In genomic region chr2:181240844-181241243, GRCh38 we compare ENCODE assay signal across 22 cellular contexts.
A peak's percentile ranks its signal among the peaks of the same experiment; 100 is the strongest.
DNase-seq lines count a peak whose midpoint lies in the region; ATAC-seq and TF ChIP-seq lines count a peak whose summit lies in the region.
"Had no signal": no experiment of that assay in that cellular context is flagged by ENCODE, and none has a peak within 500 bp of the region (broad histone marks: within the 10 kb centered on the region; RNA-seq: fewer than 3 reads in every experiment).

No MANE protein-coding gene starts in this region.

- H3K9me3 Mint-ChIP-seq in CD4-positive, alpha-beta memory T cell = peaks cover 0 to 5% (median under 1%) of the 10 kb centered on the region in 8 donors
- H3K9me3 Mint-ChIP-seq in stimulated activated effector memory CD8-positive, alpha-beta T cell treated with anti-CD3 and anti-CD28 coated beads, Interleukin-12 subunit alpha, Interleukin-12 subunit beta, amount 100 ng/mL, for 72 hours = no peaks in the 10 kb centered on the region
- H3K9me3 Mint-ChIP-seq: GM23338 had no signal

- peak; percentile 22 for DNase-seq in DMS 273 (lab: John Stamatoyannopoulos, UW; ENCODE audit: unreplicated experiment)
- no peak for DNase-seq in DMS 273 treated with DMSO at 0.1 percent for 48 hours (lab: John Stamatoyannopoulos, UW)
- no peak for DNase-seq in CD4-positive, alpha-beta memory T cell
- DNase-seq in NCI-H2171 (lab: John Stamatoyannopoulos, UW) = peak; percentile 28
- no peak for DNase-seq in T-helper 17 cell
- no peak for DNase-seq in stimulated activated effector memory CD8-positive, alpha-beta T cell treated with anti-CD3 and anti-CD28 coated beads, Interleukin-12 subunit alpha, Interleukin-12 subunit beta, amount 100 ng/mL, for 72 hours (ENCODE audit: low spot score in 2 of 2)
- DNase-seq in heart right ventricle = no peak
- DNase-seq: BE2C; GDM1; NCI-H1436 treated with DMSO at 0.1 percent for 48 hours; NCI-H2081; NCI-H226; NCI-H524 treated with DMSO at 0.1 percent for 48 hours; NK-92 treated with Interleukin-12 subunit alpha and Interleukin-12 subunit beta, amount 100 ng/mL, for 24 hours; OCI-M1 had no signal

- intact Hi-C loops in CD4-positive, alpha-beta memory T cell (cut with micrococcal nuclease) = no loop called here
- intact Hi-C loops in heart right ventricle (cut with DNase I) = no loop called here

- no peaks in the 10 kb centered on the region for H3K27me3 ChIP-seq in CD4-positive, alpha-beta memory T cell (ENCODE audit: insufficient read depth, low read length)
- no peaks in the 10 kb centered on the region for H3K27me3 ChIP-seq in heart right ventricle
- H3K27me3 ChIP-seq: BE2C had no signal

- H3K27ac Mint-ChIP-seq in CD4-positive, alpha-beta memory T cell = peak overlapping the region in 6 of 7 donors; percentile 24 to 88 (median 68)
- H3K27ac Mint-ChIP-seq in T-helper 17 cell = peak overlapping the region; percentile 8
- H3K27ac Mint-ChIP-seq in stimulated activated effector memory CD8-positive, alpha-beta T cell treated with anti-CD3 and anti-CD28 coated beads, Interleukin-12 subunit alpha, Interleukin-12 subunit beta, amount 100 ng/mL, for 72 hours = no peak overlapping the region
- H3K27ac Mint-ChIP-seq: GM23338 had no signal

- POLR2A ChIA-PET in CD4-positive, alpha-beta memory T cell (lab: Charles Lee; ENCODE audit: partially characterized antibody) = interaction anchor here (0.8 to 2.2 kb wide), 6 partner anchors 13 to 216 kb away, joined by 3 to 5 read pairs (median 4); no protein-coding TSS in a partner anchor

- no peak overlapping the region for H3K4me3 ChIP-seq in CD4-positive, alpha-beta memory T cell (ENCODE audit: low read length in 2 of 2)
- H3K4me3 ChIP-seq in heart right ventricle = no peak overlapping the region
- H3K4me3 ChIP-seq: GM12878, GM23338, K562 had no signal

- no peaks in the 10 kb centered on the region for H3K9me3 ChIP-seq in CD4-positive, alpha-beta memory T cell (ENCODE audit: control insufficient read depth in 1 of 2, low read length in 2 of 2)
- H3K9me3 ChIP-seq in T-helper 17 cell (ENCODE audit: control insufficient read depth, low read length, poor library complexity, severe bottlenecking) (no peaks in the 10 kb centered on the region), heart right ventricle (no peaks in the 10 kb centered on the region)
- H3K9me3 ChIP-seq: BE2C had no signal

- ATAC-seq in T-helper 17 cell = no peak
- no peak for ATAC-seq in stimulated activated effector memory CD8-positive, alpha-beta T cell treated with anti-CD3 and anti-CD28 coated beads, Interleukin-12 subunit alpha, Interleukin-12 subunit beta, amount 100 ng/mL, for 72 hours
- ATAC-seq in heart right ventricle = no peak
- no peak for ATAC-seq in GM18498 (IDR thresholded peaks at IDR 0.05; ENCODE audit: unreplicated experiment)
- ATAC-seq: GM12878, GM23338, HCT116, K562 had no signal

- peaks cover 5 to 16% of the 10 kb centered on the region in 2 donors for H3K36me3 Mint-ChIP-seq in CD4-positive, alpha-beta memory T cell
- H3K36me3 Mint-ChIP-seq in T-helper 17 cell (ENCODE audit: low read depth) = peaks cover 4% of the 10 kb centered on the region
- peaks cover 7% of the 10 kb centered on the region for H3K36me3 Mint-ChIP-seq in stimulated activated effector memory CD8-positive, alpha-beta T cell treated with anti-CD3 and anti-CD28 coated beads, Interleukin-12 subunit alpha, Interleukin-12 subunit beta, amount 100 ng/mL, for 72 hours

- H3K4me1 ChIP-seq in CD4-positive, alpha-beta memory T cell (ENCODE audit: insufficient read depth, low read length) = peaks cover 43% of the 10 kb centered on the region
- H3K4me1 ChIP-seq in heart right ventricle = peaks cover 0 to 6% (median 0%) of the 10 kb centered on the region in 9 donors
- H3K4me1 ChIP-seq: BE2C had no signal

- peak overlapping the region in 4 of 8 donors; percentile 8 to 62 (median 32) for H3K4me3 Mint-ChIP-seq in CD4-positive, alpha-beta memory T cell
- no peak overlapping the region for H3K4me3 Mint-ChIP-seq in T-helper 17 cell
- no peak overlapping the region for H3K4me3 Mint-ChIP-seq in stimulated activated effector memory CD8-positive, alpha-beta T cell treated with anti-CD3 and anti-CD28 coated beads, Interleukin-12 subunit alpha, Interleukin-12 subunit beta, amount 100 ng/mL, for 72 hours
- H3K4me3 Mint-ChIP-seq: GM23338 had no signal

- CTCF ChIA-PET in CD4-positive, alpha-beta memory T cell (lab: Charles Lee; ENCODE audit: partially characterized antibody) = interaction anchor here (0.9 to 2.1 kb wide), 8 partner anchors 9 to 225 kb away, joined by 3 to 6 read pairs (median 4); partner anchors contain the start of gene ITGA4

- H3K4me1 Mint-ChIP-seq in CD4-positive, alpha-beta memory T cell = peaks cover 38 to 53% (median 43%) of the 10 kb centered on the region in 4 donors
- peaks cover 12% of the 10 kb centered on the region for H3K4me1 Mint-ChIP-seq in T-helper 17 cell
- H3K4me1 Mint-ChIP-seq in stimulated activated effector memory CD8-positive, alpha-beta T cell treated with anti-CD3 and anti-CD28 coated beads, Interleukin-12 subunit alpha, Interleukin-12 subunit beta, amount 100 ng/mL, for 72 hours = peaks cover 28% of the 10 kb centered on the region
- H3K4me1 Mint-ChIP-seq: GM23338 had no signal

- 80 to 89% methylated on average over 1 of the region's 1 CpG for WGBS in heart right ventricle, 2 donors

- H3K27ac ChIP-seq in CD4-positive, alpha-beta memory T cell (ENCODE audit: low read depth, low read length) = no peak overlapping the region
- H3K27ac ChIP-seq in heart right ventricle = no peak overlapping the region
- H3K27ac ChIP-seq: 22Rv1, RWPE1 had no signal

- H3K36me3 ChIP-seq in CD4-positive, alpha-beta memory T cell (ENCODE audit: insufficient read depth, low read length) = no peaks in the 10 kb centered on the region
- H3K36me3 ChIP-seq in heart right ventricle = no peaks in the 10 kb centered on the region
- H3K36me3 ChIP-seq: BE2C had no signal

- H3K27me3 Mint-ChIP-seq in CD4-positive, alpha-beta memory T cell = no peaks in the 10 kb centered on the region
- H3K27me3 Mint-ChIP-seq in T-helper 17 cell = no peaks in the 10 kb centered on the region

- TF ChIP-seq CTCF in heart right ventricle (IDR thresholded peaks at IDR 0.05) = no peak

Comparison
In these comparisons a context has a peak if more than half of its experiments do, and no peak if none do; other contexts are left out.
1. DNase-seq: peak in DMS 273 (single experiment) and NCI-H2171 (single experiment); none in DMS 273 treated with DMSO at 0.1 percent for 48 hours (single experiment), CD4-positive, alpha-beta memory T cell (0 of 5), T-helper 17 cell (0 of 3), stimulated activated effector memory CD8-positive, alpha-beta T cell treated with anti-CD3 and anti-CD28 coated beads, Interleukin-12 subunit alpha, Interleukin-12 subunit beta, amount 100 ng/mL, for 72 hours (0 of 2) and heart right ventricle (0 of 2).